In the genomic region with DNA sequence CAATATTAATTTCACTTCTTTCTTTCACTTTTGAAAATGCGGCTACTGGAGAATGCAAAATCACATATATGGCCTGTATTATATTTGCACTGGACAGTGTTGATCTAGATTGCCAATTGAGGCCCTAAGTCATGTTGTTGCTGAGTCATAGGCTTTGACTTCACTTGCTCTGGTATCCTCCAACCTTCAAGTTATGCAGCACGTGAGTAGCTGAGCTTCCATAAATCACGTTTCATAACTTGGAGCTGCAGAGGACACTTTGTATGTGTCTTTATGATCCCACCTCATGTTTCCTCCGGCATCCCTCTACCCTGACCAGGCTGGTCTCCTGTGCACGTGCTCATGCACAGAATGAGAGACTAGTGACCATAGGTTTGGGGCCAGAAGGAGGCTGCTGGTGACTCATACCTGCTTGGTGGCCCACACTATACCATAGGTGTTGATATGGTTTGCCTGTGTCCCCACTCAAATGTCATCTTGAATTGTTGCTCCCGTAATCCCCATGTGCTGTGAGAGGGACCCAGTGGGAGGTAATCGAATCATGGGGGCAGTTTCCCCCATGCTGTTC, we compare ENCODE assay signal across 17 cellular contexts.
DNase-seq lines count a peak whose midpoint lies in the region; ATAC-seq and TF ChIP-seq lines count a peak whose summit lies in the region.
"Had no signal": no experiment of that assay in that cellular context is flagged by ENCODE, and none has a peak within 500 bp of the region (broad histone marks: within the 10 kb centered on the region; RNA-seq: fewer than 3 reads in every experiment).

No MANE protein-coding gene starts in this region.

- CTCF ChIA-PET in SK-N-SH (lab: Yijun Ruan, JAX): no interaction called here

- no peaks in the 10 kb centered on the region for H3K79me2 ChIP-seq in SK-N-SH (ENCODE audit: insufficient read depth)

- peaks cover 36% of the 10 kb centered on the region for H3F3A ChIP-seq in SK-N-SH (replicated peaks; ENCODE audit: insufficient read depth)

- no peak for TF ChIP-seq CTCF in SK-N-SH (IDR thresholded peaks at IDR 0.05)

- POLR2A ChIA-PET in SK-N-SH (lab: Yijun Ruan, JAX): no interaction called here

- H3K27ac ChIP-seq in SK-N-SH (ENCODE audit: low read depth in 2 of 2, low read length in 1 of 2): peak overlapping the region; percentile 90 to 98; a peak in 3 of 4 replicates
- H3K27ac ChIP-seq: HL-60, KMS-11 had no signal

- TF ChIP-seq RAD21 in SK-N-SH (IDR thresholded peaks at IDR 0.05; ENCODE audit: low read length): no peak

- no peak overlapping the region for H3K9ac ChIP-seq in SK-N-SH
- H3K9ac ChIP-seq: KMS-11 had no signal

- WGBS in SK-N-SH (ENCODE audit: low lambda C conversion rate): 91% methylated on average over 7 of the region's 7 CpGs

- no peak for ATAC-seq in SK-N-SH treated with all-trans-retinoic acid at 6 μM for 48 hours

- no peak overlapping the region for H2AFZ ChIP-seq in SK-N-SH (ENCODE audit: low read depth)

- H3K4me3 ChIP-seq in SK-N-SH (ENCODE audit: low read depth in 2 of 2, low read length in 1 of 2): no peak overlapping the region

- no peaks in the 10 kb centered on the region for H3K27me3 ChIP-seq in SK-N-SH (ENCODE audit: insufficient read depth)

- peaks cover 16 to 25% of the 10 kb centered on the region in 2 experiments for H3K4me1 ChIP-seq in SK-N-SH (ENCODE audit: control insufficient read depth in 1 of 2, insufficient read depth in 2 of 2, low read depth in 1 of 2, low read length in 1 of 2)

- no peaks in the 10 kb centered on the region for H4K20me1 ChIP-seq in SK-N-SH (ENCODE audit: insufficient read depth)

- no peaks in the 10 kb centered on the region for H3K9me2 ChIP-seq in SK-N-SH

- DNase-seq in SK-N-SH (no peak), amniotic epithelial cell (ENCODE audit: low read depth) (peak; percentile 73), iris pigment epithelial cell (ENCODE audit: low read depth) (peak; percentile 52), dedifferentiated amniotic fluid mesenchymal stem cell (ENCODE audit: extremely low spot score) (no peak), NK-92 (lab: John Stamatoyannopoulos, UW; ENCODE audit: unreplicated experiment) (no peak), NCI-H146 (lab: John Stamatoyannopoulos, UW) (no peak), activated gamma-delta T cell treated with Interleukin-2 at 50 U/mL for 16 hours (no peak)
- DNase-seq: NCI-H1105, NCI-H2029 treated with DMSO at 0.1 percent for 48 hours, NCI-H2171, NCI-H345, NCI-H524, NCI-H774, Right ventricle myocardium superior had no signal

- H3K9me3 ChIP-seq in SK-N-SH: no peaks in the 10 kb centered on the region

- H3K4me2 ChIP-seq in SK-N-SH: no peak overlapping the region
- H3K4me2 ChIP-seq: KMS-11 had no signal

- no peaks in the 10 kb centered on the region for H3K36me3 ChIP-seq in SK-N-SH (replicated peaks in 1 of 2; ENCODE audit: control insufficient read depth in 1 of 2, insufficient read depth in 2 of 2, low read length in 1 of 2)

- no peak for TF ChIP-seq EP300 in SK-N-SH (IDR thresholded peaks at IDR 0.05; ENCODE audit: borderline replicate concordance in 1 of 2, low read depth in 1 of 2, low read length in 1 of 2)

TF ChIP-seq in SK-N-SH, 30 proteins besides CTCF, POLR2A, EP300 and RAD21 (continues in another document):
- no peak for TF ChIP-seq EZH2phosphoT487 (IDR thresholded peaks at IDR 0.05; ENCODE audit: borderline replicate concordance, low read depth)
- TF ChIP-seq TAF1 (IDR thresholded peaks at IDR 0.05; ENCODE audit: borderline replicate concordance, low read depth, low read length): no peak
- TF ChIP-seq MXI1 (IDR thresholded peaks at IDR 0.05; ENCODE audit: low read depth, low read length): no peak
- TF ChIP-seq RFX5 (IDR thresholded peaks at IDR 0.05; ENCODE audit: low read length): no peak
- no peak for TF ChIP-seq TEAD4 (IDR thresholded peaks at IDR 0.05; ENCODE audit: borderline replicate concordance, insufficient read depth)
- no peak for TF ChIP-seq GATA2 (CRISPR knock-in tag; IDR thresholded peaks at IDR 0.05)
- TF ChIP-seq, protein P1, sequence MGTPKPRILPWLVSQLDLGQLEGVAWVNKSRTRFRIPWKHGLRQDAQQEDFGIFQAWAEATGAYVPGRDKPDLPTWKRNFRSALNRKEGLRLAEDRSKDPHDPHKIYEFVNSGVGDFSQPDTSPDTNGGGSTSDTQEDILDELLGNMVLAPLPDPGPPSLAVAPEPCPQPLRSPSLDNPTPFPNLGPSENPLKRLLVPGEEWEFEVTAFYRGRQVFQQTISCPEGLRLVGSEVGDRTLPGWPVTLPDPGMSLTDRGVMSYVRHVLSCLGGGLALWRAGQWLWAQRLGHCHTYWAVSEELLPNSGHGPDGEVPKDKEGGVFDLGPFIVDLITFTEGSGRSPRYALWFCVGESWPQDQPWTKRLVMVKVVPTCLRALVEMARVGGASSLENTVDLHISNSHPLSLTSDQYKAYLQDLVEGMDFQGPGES (IDR thresholded peaks at IDR 0.05; ENCODE audit: low read depth, low read length): no peak
- no peak for TF ChIP-seq SIN3A (IDR thresholded peaks at IDR 0.05; ENCODE audit: borderline replicate concordance, low read depth, low read length)
- TF ChIP-seq, protein P2, sequence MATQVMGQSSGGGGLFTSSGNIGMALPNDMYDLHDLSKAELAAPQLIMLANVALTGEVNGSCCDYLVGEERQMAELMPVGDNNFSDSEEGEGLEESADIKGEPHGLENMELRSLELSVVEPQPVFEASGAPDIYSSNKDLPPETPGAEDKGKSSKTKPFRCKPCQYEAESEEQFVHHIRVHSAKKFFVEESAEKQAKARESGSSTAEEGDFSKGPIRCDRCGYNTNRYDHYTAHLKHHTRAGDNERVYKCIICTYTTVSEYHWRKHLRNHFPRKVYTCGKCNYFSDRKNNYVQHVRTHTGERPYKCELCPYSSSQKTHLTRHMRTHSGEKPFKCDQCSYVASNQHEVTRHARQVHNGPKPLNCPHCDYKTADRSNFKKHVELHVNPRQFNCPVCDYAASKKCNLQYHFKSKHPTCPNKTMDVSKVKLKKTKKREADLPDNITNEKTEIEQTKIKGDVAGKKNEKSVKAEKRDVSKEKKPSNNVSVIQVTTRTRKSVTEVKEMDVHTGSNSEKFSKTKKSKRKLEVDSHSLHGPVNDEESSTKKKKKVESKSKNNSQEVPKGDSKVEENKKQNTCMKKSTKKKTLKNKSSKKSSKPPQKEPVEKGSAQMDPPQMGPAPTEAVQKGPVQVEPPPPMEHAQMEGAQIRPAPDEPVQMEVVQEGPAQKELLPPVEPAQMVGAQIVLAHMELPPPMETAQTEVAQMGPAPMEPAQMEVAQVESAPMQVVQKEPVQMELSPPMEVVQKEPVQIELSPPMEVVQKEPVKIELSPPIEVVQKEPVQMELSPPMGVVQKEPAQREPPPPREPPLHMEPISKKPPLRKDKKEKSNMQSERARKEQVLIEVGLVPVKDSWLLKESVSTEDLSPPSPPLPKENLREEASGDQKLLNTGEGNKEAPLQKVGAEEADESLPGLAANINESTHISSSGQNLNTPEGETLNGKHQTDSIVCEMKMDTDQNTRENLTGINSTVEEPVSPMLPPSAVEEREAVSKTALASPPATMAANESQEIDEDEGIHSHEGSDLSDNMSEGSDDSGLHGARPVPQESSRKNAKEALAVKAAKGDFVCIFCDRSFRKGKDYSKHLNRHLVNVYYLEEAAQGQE (IDR thresholded peaks at IDR 0.05; ENCODE audit: low read depth, low read length): no peak

TF ChIP-seq in SK-N-SH treated with all-trans-retinoic acid at 6 μM for 48 hours, 23 proteins besides CTCF, POLR2A, EP300 and RAD21:
- TF ChIP-seq, protein P3, sequence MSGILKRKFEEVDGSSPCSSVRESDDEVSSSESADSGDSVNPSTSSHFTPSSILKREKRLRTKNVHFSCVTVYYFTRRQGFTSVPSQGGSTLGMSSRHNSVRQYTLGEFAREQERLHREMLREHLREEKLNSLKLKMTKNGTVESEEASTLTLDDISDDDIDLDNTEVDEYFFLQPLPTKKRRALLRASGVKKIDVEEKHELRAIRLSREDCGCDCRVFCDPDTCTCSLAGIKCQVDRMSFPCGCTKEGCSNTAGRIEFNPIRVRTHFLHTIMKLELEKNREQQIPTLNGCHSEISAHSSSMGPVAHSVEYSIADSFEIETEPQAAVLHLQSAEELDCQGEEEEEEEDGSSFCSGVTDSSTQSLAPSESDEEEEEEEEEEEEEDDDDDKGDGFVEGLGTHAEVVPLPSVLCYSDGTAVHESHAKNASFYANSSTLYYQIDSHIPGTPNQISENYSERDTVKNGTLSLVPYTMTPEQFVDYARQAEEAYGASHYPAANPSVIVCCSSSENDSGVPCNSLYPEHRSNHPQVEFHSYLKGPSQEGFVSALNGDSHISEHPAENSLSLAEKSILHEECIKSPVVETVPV (CRISPR knock-in tag; IDR thresholded peaks at IDR 0.05): no peak
- TF ChIP-seq CSDC2 (CRISPR knock-in tag; IDR thresholded peaks at IDR 0.05) (no peak), GLIS3 (CRISPR knock-in tag; IDR thresholded peaks at IDR 0.05) (no peak), POU6F1 (CRISPR knock-in tag; IDR thresholded peaks at IDR 0.05; ENCODE audit: borderline replicate concordance, low read depth) (no peak), ZFP30 (CRISPR knock-in tag; IDR thresholded peaks at IDR 0.05) (no peak), ARNTL (CRISPR knock-in tag; IDR thresholded peaks at IDR 0.05; ENCODE audit: borderline replicate concordance, low read depth) (no peak), ZNF8 (CRISPR knock-in tag; IDR thresholded peaks at IDR 0.05) (no peak)
- TF ChIP-seq, protein P4, sequence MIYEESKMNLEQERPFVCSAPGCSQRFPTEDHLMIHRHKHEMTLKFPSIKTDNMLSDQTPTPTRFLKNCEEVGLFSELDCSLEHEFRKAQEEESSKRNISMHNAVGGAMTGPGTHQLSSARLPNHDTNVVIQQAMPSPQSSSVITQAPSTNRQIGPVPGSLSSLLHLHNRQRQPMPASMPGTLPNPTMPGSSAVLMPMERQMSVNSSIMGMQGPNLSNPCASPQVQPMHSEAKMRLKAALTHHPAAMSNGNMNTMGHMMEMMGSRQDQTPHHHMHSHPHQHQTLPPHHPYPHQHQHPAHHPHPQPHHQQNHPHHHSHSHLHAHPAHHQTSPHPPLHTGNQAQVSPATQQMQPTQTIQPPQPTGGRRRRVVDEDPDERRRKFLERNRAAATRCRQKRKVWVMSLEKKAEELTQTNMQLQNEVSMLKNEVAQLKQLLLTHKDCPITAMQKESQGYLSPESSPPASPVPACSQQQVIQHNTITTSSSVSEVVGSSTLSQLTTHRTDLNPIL (CRISPR knock-in tag; IDR thresholded peaks at IDR 0.05; ENCODE audit: low read depth): no peak

Comparison
In these comparisons a context has a peak if more than half of its experiments do, and no peak if none do; other contexts are left out.
1. DNase-seq: peak in amniotic epithelial cell (single experiment) and iris pigment epithelial cell (single experiment); none in SK-N-SH (single experiment), dedifferentiated amniotic fluid mesenchymal stem cell (single experiment), NK-92 (single experiment), NCI-H146 (single experiment) and activated gamma-delta T cell treated with Interleukin-2 at 50 U/mL for 16 hours (single experiment).